ENCODE assay signal across 8 cellular contexts in genomic region chr2:32627441-32627900, GRCh38. TPM values are rescaled to one million over a fixed set of nuclear protein-coding genes. Genes with fewer than 3 reads are reported as not detected.
DNase-seq lines count a peak whose midpoint lies in the region; ATAC-seq and TF ChIP-seq lines count a peak whose summit lies in the region.

No MANE protein-coding gene starts in this region.

- DNase-seq in activated CD8-positive, alpha-beta memory T cell treated with anti-CD3 and anti-CD28 coated beads for 1 hour (ENCODE audit: extremely low read depth in 1 of 2, low read depth in 1 of 2) = peak; percentile 0 to 3
- DNase-seq in activated CD8-positive, alpha-beta memory T cell treated with anti-CD3 and anti-CD28 coated beads, Interleukin-2, amount 50 U/mL, for 48 hours = no peak
- DNase-seq in Peyer's patch (peak; percentile 25 to 58 (median 50)), lower lobe of right lung (peak; percentile 48), dedifferentiated amniotic fluid mesenchymal stem cell (ENCODE audit: extremely low spot score) (no peak)
- no peak for DNase-seq in stimulated activated naive CD8-positive, alpha-beta T cell treated with anti-CD3 and anti-CD28 coated beads, Interleukin-15, amount 100 ng/mL, for 72 hours

- H3K9me3 ChIP-seq in Peyer's patch (no peaks in the 10 kb centered on the region), lower lobe of right lung (no peaks in the 10 kb centered on the region)

- peaks cover 44% of the 10 kb centered on the region for H3K36me3 Mint-ChIP-seq in dendritic cell treated with granulocyte-macrophage colony-stimulating factor and Interleukin-4, amounts not matched to agents 40 ng/mL and 50 ng/mL, for 4 days (ENCODE audit: low read depth)

- H3K36me3 ChIP-seq in Peyer's patch (peaks cover 0 to 8% (median 0%) of the 10 kb centered on the region in 3 donors), lower lobe of right lung (peaks cover 25% of the 10 kb centered on the region)

- peak overlapping the region; percentile 78 for H3K27ac Mint-ChIP-seq in dendritic cell treated with granulocyte-macrophage colony-stimulating factor and Interleukin-4, amounts not matched to agents 40 ng/mL and 50 ng/mL, for 4 days
- H3K27ac Mint-ChIP-seq in stimulated activated naive CD8-positive, alpha-beta T cell treated with anti-CD3 and anti-CD28 coated beads, Interleukin-15, amount 100 ng/mL, for 72 hours = peak overlapping the region; percentile 96 to 97

- TF ChIP-seq CTCF in Peyer's patch (IDR thresholded peaks at IDR 0.05) = peak in 3 of 6 experiments; percentile 3 to 18 (median 4)
- no peak for TF ChIP-seq CTCF in lower lobe of right lung (IDR thresholded peaks at IDR 0.05)

- intact Hi-C loops in dendritic cell treated with granulocyte-macrophage colony-stimulating factor and Interleukin-4, amounts not matched to agents 40 ng/mL and 50 ng/mL, for 4 days (cut with micrococcal nuclease) = no loop called here
- intact Hi-C loops in lower lobe of right lung (cut with DNase I) = no loop called here

- H3K4me1 ChIP-seq in Peyer's patch (peaks cover 0 to 19% (median 0%) of the 10 kb centered on the region in 4 donors), lower lobe of right lung (peaks cover 29% of the 10 kb centered on the region)

- peak overlapping the region; percentile 84 for H3K4me3 Mint-ChIP-seq in dendritic cell treated with granulocyte-macrophage colony-stimulating factor and Interleukin-4, amounts not matched to agents 40 ng/mL and 50 ng/mL, for 4 days
- H3K4me3 Mint-ChIP-seq in stimulated activated naive CD8-positive, alpha-beta T cell treated with anti-CD3 and anti-CD28 coated beads, Interleukin-15, amount 100 ng/mL, for 72 hours = peak overlapping the region; percentile 89 to 94

- no peaks in the 10 kb centered on the region for H3K27me3 ChIP-seq in Peyer's patch
- no peaks in the 10 kb centered on the region for H3K27me3 ChIP-seq in lower lobe of right lung (ENCODE audit: low read depth)

- H3K27ac ChIP-seq in Peyer's patch (peak overlapping the region; percentile 41 to 70 (median 49)), lower lobe of right lung (peak overlapping the region; percentile 48)

- no peak for TF ChIP-seq POLR2A in Peyer's patch (IDR thresholded peaks at IDR 0.05)

- H3K4me3 ChIP-seq in Peyer's patch = peak overlapping the region; percentile 54 to 79 (median 70)
- peak overlapping the region; percentile 97 for H3K4me3 ChIP-seq in lower lobe of right lung

- peaks cover 28% of the 10 kb centered on the region for H3K4me1 Mint-ChIP-seq in dendritic cell treated with granulocyte-macrophage colony-stimulating factor and Interleukin-4, amounts not matched to agents 40 ng/mL and 50 ng/mL, for 4 days (ENCODE audit: low read depth)
- peaks cover 45% of the 10 kb centered on the region for H3K4me1 Mint-ChIP-seq in stimulated activated naive CD8-positive, alpha-beta T cell treated with anti-CD3 and anti-CD28 coated beads, Interleukin-15, amount 100 ng/mL, for 72 hours

- peak; percentile 38 for ATAC-seq in HG02852 (IDR thresholded peaks at IDR 0.05; ENCODE audit: unreplicated experiment)
- peak; percentile 71 for ATAC-seq in lower lobe of right lung
- peak; percentile 67 for ATAC-seq in stimulated activated naive CD8-positive, alpha-beta T cell treated with anti-CD3 and anti-CD28 coated beads, Interleukin-15, amount 100 ng/mL, for 72 hours

- no peaks in the 10 kb centered on the region for H3K9me3 Mint-ChIP-seq in dendritic cell treated with granulocyte-macrophage colony-stimulating factor and Interleukin-4, amounts not matched to agents 40 ng/mL and 50 ng/mL, for 4 days
- no peaks in the 10 kb centered on the region for H3K9me3 Mint-ChIP-seq in stimulated activated naive CD8-positive, alpha-beta T cell treated with anti-CD3 and anti-CD28 coated beads, Interleukin-15, amount 100 ng/mL, for 72 hours

- peaks cover 5% of the 10 kb centered on the region for H3K27me3 Mint-ChIP-seq in dendritic cell treated with granulocyte-macrophage colony-stimulating factor and Interleukin-4, amounts not matched to agents 40 ng/mL and 50 ng/mL, for 4 days
- no peaks in the 10 kb centered on the region for H3K27me3 Mint-ChIP-seq in stimulated activated naive CD8-positive, alpha-beta T cell treated with anti-CD3 and anti-CD28 coated beads, Interleukin-15, amount 100 ng/mL, for 72 hours

RNA-seq across cellular contexts. Expression of gene TTC27, which starts 0.4 kb away (rescaled TPM):
- 10 to 100 TPM in 3 of 4 donors, 1 to 10 TPM in 1; 9.5 to 28.6 (median 12.4) TPM for total RNA-seq in Peyer's patch
- 12.2 TPM for total RNA-seq in lower lobe of right lung

Comparison
In these comparisons a context has a peak if more than half of its experiments do, and no peak if none do; other contexts are left out.
1. DNase-seq: peak in activated CD8-positive, alpha-beta memory T cell treated with anti-CD3 and anti-CD28 coated beads for 1 hour (2 of 2), Peyer's patch (3 of 3) and lower lobe of right lung (single experiment); none in activated CD8-positive, alpha-beta memory T cell treated with anti-CD3 and anti-CD28 coated beads, Interleukin-2, amount 50 U/mL, for 48 hours (single experiment), stimulated activated naive CD8-positive, alpha-beta T cell treated with anti-CD3 and anti-CD28 coated beads, Interleukin-15, amount 100 ng/mL, for 72 hours (0 of 2) and dedifferentiated amniotic fluid mesenchymal stem cell (single experiment).
2. Peak in every context shown above with its lines, with median percentiles within 50 percentile points of each other: ATAC-seq.